8 cellular contexts compared by ENCODE assay signal in the genomic region with DNA sequence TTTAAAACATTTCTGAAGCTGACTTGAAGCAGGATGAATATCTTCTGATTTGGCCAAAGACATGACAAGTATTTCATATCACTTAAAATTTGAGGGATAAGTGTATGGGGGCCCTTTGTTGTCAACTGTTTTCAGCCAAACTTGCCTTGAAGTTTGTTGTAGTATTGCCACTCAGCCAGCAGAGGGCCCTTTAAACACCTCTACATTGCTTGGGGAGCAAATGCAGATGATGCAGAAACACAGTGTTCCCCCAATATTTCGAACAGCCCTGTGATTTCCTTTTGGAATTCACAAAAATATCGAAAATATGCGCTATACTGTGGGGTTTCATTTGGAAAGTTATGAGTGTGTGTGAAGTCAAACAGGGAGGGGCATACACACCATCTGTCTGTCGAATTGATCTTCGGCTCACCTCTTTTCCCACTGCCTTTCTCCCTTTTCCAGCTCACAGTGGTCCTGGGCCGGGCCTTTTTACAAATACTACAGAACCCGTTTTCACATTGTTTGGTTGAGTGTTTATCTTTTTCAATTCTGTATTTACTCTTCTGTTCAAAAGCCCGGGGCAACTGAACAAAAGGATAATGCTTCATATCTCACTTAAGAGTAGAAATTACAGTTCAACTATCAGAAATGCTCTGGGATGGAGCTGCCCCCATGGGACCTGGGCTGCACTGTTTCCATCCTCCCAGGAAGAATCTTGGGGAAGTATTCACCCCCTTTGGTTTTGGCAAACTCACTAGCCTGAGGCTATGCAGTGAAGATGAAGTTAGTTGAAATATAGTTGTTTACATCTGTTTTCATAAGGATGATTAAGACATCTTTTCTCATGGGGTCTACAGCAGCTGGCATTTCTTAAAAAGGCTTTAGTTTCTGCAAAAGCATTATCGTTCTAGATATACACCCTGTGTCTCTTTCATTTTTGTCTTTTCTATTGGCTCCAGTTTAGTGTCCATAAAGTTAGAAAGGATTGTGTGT.
DNase-seq lines count a peak whose midpoint lies in the region; ATAC-seq and TF ChIP-seq lines count a peak whose summit lies in the region.

No MANE protein-coding gene starts in this region.

- peak; percentile 56 for ATAC-seq in HG02938 (IDR thresholded peaks at IDR 0.05; ENCODE audit: unreplicated experiment)
- no peak for ATAC-seq in GM19467 (IDR thresholded peaks at IDR 0.05; ENCODE audit: unreplicated experiment)

- no peaks in the 10 kb centered on the region for H3K9me3 ChIP-seq in OCI-LY7 (ENCODE audit: low read length)

- no peaks in the 10 kb centered on the region for H3K9me3 Mint-ChIP-seq in activated T-helper 2 cell treated with anti-CD3 and anti-CD28 coated beads, Interferon-gamma antibody, Interleukin-2, Interleukin-4, amounts not matched to agents 10 μg/mL and 5 μg/mL and 100 μg/mL, durations not matched to agents 14 hours and 24 hours and 36 hours

- H3K4me3 Mint-ChIP-seq in activated T-helper 2 cell treated with anti-CD3 and anti-CD28 coated beads, Interferon-gamma antibody, Interleukin-2, Interleukin-4, amounts not matched to agents 10 μg/mL and 5 μg/mL and 100 μg/mL, durations not matched to agents 14 hours and 24 hours and 36 hours (ENCODE audit: low read depth): no peak overlapping the region

- no peaks in the 10 kb centered on the region for H4K20me1 ChIP-seq in OCI-LY7 (ENCODE audit: insufficient read depth, low read length)

- no peaks in the 10 kb centered on the region for H3K9me2 ChIP-seq in OCI-LY7 (ENCODE audit: insufficient read depth, low read length)

- H3K27ac ChIP-seq in OCI-LY7 (ENCODE audit: low read depth, low read length, poor library complexity, severe bottlenecking): no peak overlapping the region

- peaks cover 21% of the 10 kb centered on the region for H3K36me3 Mint-ChIP-seq in activated T-helper 2 cell treated with anti-CD3 and anti-CD28 coated beads, Interferon-gamma antibody, Interleukin-2, Interleukin-4, amounts not matched to agents 10 μg/mL and 5 μg/mL and 100 μg/mL, durations not matched to agents 14 hours and 24 hours and 36 hours (ENCODE audit: low read depth)

- BruUV-seq in OCI-LY7 (replicated peaks; lab: Mats Ljungman, UMichigan): no TSS peak

- H3K27ac Mint-ChIP-seq in activated T-helper 2 cell treated with anti-CD3 and anti-CD28 coated beads, Interferon-gamma antibody, Interleukin-2, Interleukin-4, amounts not matched to agents 10 μg/mL and 5 μg/mL and 100 μg/mL, durations not matched to agents 14 hours and 24 hours and 36 hours: no peak overlapping the region

- H3K27me3 Mint-ChIP-seq in activated T-helper 2 cell treated with anti-CD3 and anti-CD28 coated beads, Interferon-gamma antibody, Interleukin-2, Interleukin-4, amounts not matched to agents 10 μg/mL and 5 μg/mL and 100 μg/mL, durations not matched to agents 14 hours and 24 hours and 36 hours (ENCODE audit: low read depth): no peaks in the 10 kb centered on the region

- H3K79me2 ChIP-seq in OCI-LY7 (ENCODE audit: insufficient read depth, low read depth, low read length): no peaks in the 10 kb centered on the region

- intact Hi-C loops in OCI-LY7 (cut with micrococcal nuclease; ENCODE audit: unreplicated experiment): loop anchor here (1.0 to 2.0 kb wide), 2 partner anchors 49 to 161 kb away; no protein-coding TSS in a partner anchor
- intact Hi-C loops in activated T-helper 2 cell treated with anti-CD3 and anti-CD28 coated beads, Interferon-gamma antibody, Interleukin-2, Interleukin-4, amounts not matched to agents 10 μg/mL and 5 μg/mL and 100 μg/mL, durations not matched to agents 14 hours and 24 hours and 36 hours (cut with micrococcal nuclease): loop anchor here (1.0 to 10.0 kb wide), 3 partner anchors 75 to 161 kb away; a partner anchor contains a TSS

- in situ Hi-C loops in G401 (cut with HindIII; ENCODE audit: low sequenced_read_pairs): no loop called here

- H2AFZ ChIP-seq in OCI-LY7 (ENCODE audit: low read length): no peak overlapping the region

- POLR2A ChIA-PET in OCI-LY7 (lab: Charles Lee): interaction anchor here (0.6 to 2.1 kb wide), 4 partner anchors 8 to 256 kb away, joined by 3 to 10 read pairs (median 3); no protein-coding TSS in a partner anchor

- no peaks in the 10 kb centered on the region for H3K4me1 ChIP-seq in OCI-LY7 (ENCODE audit: insufficient read depth, low read length, poor library complexity, severe bottlenecking)

- peaks cover 29% of the 10 kb centered on the region; the same call in 1 of the 2 replicates for H3K36me3 ChIP-seq in OCI-LY7 (ENCODE audit: insufficient read depth, low read length)

- H3K4me1 Mint-ChIP-seq in activated T-helper 2 cell treated with anti-CD3 and anti-CD28 coated beads, Interferon-gamma antibody, Interleukin-2, Interleukin-4, amounts not matched to agents 10 μg/mL and 5 μg/mL and 100 μg/mL, durations not matched to agents 14 hours and 24 hours and 36 hours (ENCODE audit: low read depth): peaks cover 11% of the 10 kb centered on the region

- no peak overlapping the region for H3K4me3 ChIP-seq in OCI-LY7 (ENCODE audit: low read depth, low read length, poor library complexity, severe bottlenecking)

- no peak overlapping the region for H3K4me2 ChIP-seq in OCI-LY7 (ENCODE audit: low read length)

- CTCF ChIA-PET in OCI-LY7 (lab: Charles Lee; ENCODE audit: unreplicated experiment): interaction anchor here (0.6 kb wide), 1 partner anchor 158 kb away, joined by 3 read pairs; no protein-coding TSS in a partner anchor

- TF ChIP-seq CTCF in OCI-LY7 (conservative IDR thresholded peaks at IDR 0.05; ENCODE audit: low read length): peak; percentile 92

- DNase-seq in G401 (ENCODE audit: low spot score) (peak; percentile 63), OCI-LY7 (ENCODE audit: low spot score) (peak; percentile 58), glomerular endothelial cell (ENCODE audit: extremely low read depth, low read depth, low spot score) (peak; percentile 16), renal cortical epithelial cell (ENCODE audit: low read depth) (peak; percentile 32), NCI-H187 (lab: John Stamatoyannopoulos, UW) (no peak)
- DNase-seq in activated T-helper 2 cell treated with anti-CD3 and anti-CD28 coated beads, Interferon-gamma antibody, Interleukin-2, Interleukin-4, amounts not matched to agents 10 μg/mL and 5 μg/mL and 100 μg/mL, durations not matched to agents 14 hours and 24 hours and 36 hours (ENCODE audit: low spot score): peak; percentile 27

Comparison
In these comparisons a context has a peak if more than half of its experiments do, and no peak if none do; other contexts are left out.
1. DNase-seq: peak in G401 (single experiment), OCI-LY7 (single experiment), activated T-helper 2 cell treated with anti-CD3 and anti-CD28 coated beads, Interferon-gamma antibody, Interleukin-2, Interleukin-4, amounts not matched to agents 10 μg/mL and 5 μg/mL and 100 μg/mL, durations not matched to agents 14 hours and 24 hours and 36 hours (single experiment), glomerular endothelial cell (single experiment) and renal cortical epithelial cell (single experiment); none in NCI-H187 (0 of 2).